Comparison of ENCODE assay signal across 7 cellular contexts in genomic region chr4:6299875-6300274, GRCh38.
"Had no signal": no experiment of that assay in that cellular context is flagged by ENCODE, and none has a peak within 500 bp of the region (broad histone marks: within the 10 kb centered on the region; RNA-seq: fewer than 3 reads in every experiment).

No MANE protein-coding gene starts in this region.

- H3K27me3 Mint-ChIP-seq: IgD-negative memory B cell had no signal

- H3K9me3 Mint-ChIP-seq: IgD-negative memory B cell had no signal

- H3K27ac Mint-ChIP-seq: IgD-negative memory B cell had no signal

- H3K9ac ChIP-seq: KMS-11 had no signal

- H3K27ac ChIP-seq: HL-60, KMS-11 had no signal

- H3K4me3 Mint-ChIP-seq: IgD-negative memory B cell had no signal

- H3K4me2 ChIP-seq: KMS-11 had no signal

- DNase-seq: KBM-7, KG1 had no signal

- H3K4me3 ChIP-seq: K562 had no signal

- ATAC-seq: HepG2, K562 had no signal
